In the genomic region with DNA sequence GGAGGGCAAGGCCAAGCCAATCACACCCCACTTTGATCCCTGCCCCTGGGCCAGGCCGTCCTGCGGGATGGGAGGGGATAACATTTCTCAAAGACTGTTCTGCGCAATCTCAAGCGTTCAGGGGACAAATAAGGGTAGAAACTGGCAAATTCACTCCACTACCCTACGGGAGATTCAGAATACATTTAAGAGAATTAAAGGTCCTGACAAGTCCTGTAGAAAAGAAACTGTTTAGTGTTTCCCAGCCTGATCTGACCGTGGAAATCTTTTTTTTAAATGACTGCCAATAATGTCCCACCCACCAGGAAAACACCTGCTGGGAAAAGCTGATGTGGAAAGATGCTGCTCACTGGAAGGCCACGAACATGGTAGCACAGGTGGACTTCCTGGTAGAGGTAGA, we compare ENCODE assay signal across 21 cellular contexts. TPM values are rescaled to one million over a fixed set of nuclear protein-coding genes. Genes with fewer than 3 reads are reported as not detected.
A peak's percentile ranks its signal among the peaks of the same experiment; 100 is the strongest.
DNase-seq lines count a peak whose midpoint lies in the region; ATAC-seq, FAIRE-seq and TF ChIP-seq lines count a peak whose summit lies in the region.
"Had no signal": no experiment of that assay in that cellular context is flagged by ENCODE, and none has a peak within 500 bp of the region (broad histone marks: within the 10 kb centered on the region; RNA-seq: fewer than 3 reads in every experiment).

No MANE protein-coding gene starts in this region.

- peak overlapping the region; percentile 86 for H3K4me2 ChIP-seq in A549
- no peak overlapping the region for H3K4me2 ChIP-seq in K562 (ENCODE audit: insufficient read depth, low read length)
- H3K4me2 ChIP-seq in osteoblast (ENCODE audit: insufficient read depth, low read length) = no peak overlapping the region

- H2AFZ ChIP-seq in K562 (ENCODE audit: low read depth, low read length) (no peak overlapping the region), osteoblast (ENCODE audit: low read length) (no peak overlapping the region)

- TF ChIP-seq EP300 in A549 (IDR thresholded peaks at IDR 0.05) = no peak
- no peak for TF ChIP-seq EP300 in K562 (IDR thresholded peaks at IDR 0.05; ENCODE audit: low read length)

- H3K9me3 ChIP-seq in A549 = no peaks in the 10 kb centered on the region
- no peaks in the 10 kb centered on the region for H3K9me3 ChIP-seq in HEK293 (ENCODE audit: control insufficient read depth, insufficient read depth, low read depth, low read length)
- no peaks in the 10 kb centered on the region for H3K9me3 ChIP-seq in K562 (replicated peaks; ENCODE audit: control insufficient read depth, insufficient read depth, low read depth, low read length)
- no peaks in the 10 kb centered on the region for H3K9me3 ChIP-seq in osteoblast (ENCODE audit: low read depth, low read length)
- H3K9me3 ChIP-seq in heart left ventricle = no peaks in the 10 kb centered on the region

- FAIRE-seq in A549 (lab: Jason Lieb, UNC) = no peak
- FAIRE-seq in K562 (lab: Jason Lieb, UNC) = no peak
- FAIRE-seq: GM12892, GM18507, HTR-8/SVneo had no signal

- H3K4me3 ChIP-seq in A549 (no peak overlapping the region), HEK293 (ENCODE audit: low read depth, low read length) (no peak overlapping the region), K562 (no peak overlapping the region), osteoblast (ENCODE audit: insufficient read depth, low read length) (no peak overlapping the region), heart left ventricle (no peak overlapping the region)

- intact Hi-C loops in K562 (cut with micrococcal nuclease) (no loop called here), heart left ventricle (cut with DNase I) (no loop called here)

- POLR2A ChIA-PET in A549 (lab: Yijun Ruan, JAX) (no interaction called here), HEK293 (lab: Yijun Ruan, JAX) (no interaction called here), K562 (lab: Yijun Ruan, JAX) (no interaction called here)

- no TSS peak for BruUV-seq in K562 (replicated peaks; lab: Mats Ljungman, UMichigan)

- H3K9ac ChIP-seq in K562 (ENCODE audit: insufficient read depth in 1 of 2, low read depth in 2 of 2, low read length in 2 of 2) = no peak overlapping the region

- TF ChIP-seq CTCF in A549 (IDR thresholded peaks at IDR 0.05) = no peak
- TF ChIP-seq CTCF in HEK293 (tag by site-specific recombination; IDR thresholded peaks at IDR 0.05) = no peak
- no peak for TF ChIP-seq CTCF in K562 (IDR thresholded peaks at IDR 0.05 in 2 of 3, conservative IDR thresholded peaks at IDR 0.05 in 1 of 3; ENCODE audit: insufficient read depth in 2 of 3, low read depth in 1 of 3, low read length in 3 of 3)
- no peak for TF ChIP-seq CTCF in osteoblast (IDR thresholded peaks at IDR 0.05; ENCODE audit: extremely low read depth, low read depth, low read length)
- no peak for TF ChIP-seq CTCF in heart left ventricle (IDR thresholded peaks at IDR 0.05)

- WGBS in A549 (ENCODE audit: missing lambda C conversion rate) = 70% methylated on average over 7 of the region's 7 CpGs
- WGBS in K562 (ENCODE audit: insufficient coverage, low coverage, missing lambda C conversion rate) = 57% methylated on average over 7 of the region's 7 CpGs
- 83 to 93% (median 86%) methylated on average over 7 of the region's 7 CpGs for whole genome bisulfite sequencing in heart left ventricle, 4 donors

- H3K79me2 ChIP-seq in K562 (ENCODE audit: control insufficient read depth, insufficient read depth, low read length) (no peaks in the 10 kb centered on the region), osteoblast (ENCODE audit: insufficient read depth, low read length) (peaks cover 91% of the 10 kb centered on the region)

- H3K9me1 ChIP-seq in K562 (ENCODE audit: control insufficient read depth, insufficient read depth, low read length) = no peaks in the 10 kb centered on the region

- H3K27ac ChIP-seq in A549 = peak overlapping the region in 1 of 2 experiments; percentile 97; a peak in 3 of 6 replicates
- H3K27ac ChIP-seq in HEK293 (ENCODE audit: extremely low read depth, low read depth, low read length) = no peak overlapping the region
- no peak overlapping the region for H3K27ac ChIP-seq in K562 (ENCODE audit: extremely low read depth, low read depth, low read length)
- H3K27ac ChIP-seq in osteoblast (ENCODE audit: low read depth, low read length) = no peak overlapping the region
- no peak overlapping the region for H3K27ac ChIP-seq in heart left ventricle
- H3K27ac ChIP-seq: HL-60 had no signal

- peaks cover 98% of the 10 kb centered on the region for H3K4me1 ChIP-seq in A549
- peaks cover 3% of the 10 kb centered on the region; the same call in 1 of the 2 replicates for H3K4me1 ChIP-seq in HEK293 (ENCODE audit: control insufficient read depth, insufficient read depth, low read length)
- peaks cover 0 to 14% of the 10 kb centered on the region in 2 experiments; a peak in 2 of 5 replicates for H3K4me1 ChIP-seq in K562 (replicated peaks in 1 of 2; ENCODE audit: control insufficient read depth in 2 of 2, insufficient read depth in 2 of 2, low read length in 2 of 2)
- H3K4me1 ChIP-seq in osteoblast (ENCODE audit: insufficient read depth, low read length) = peaks cover 38% of the 10 kb centered on the region
- peaks cover 0 to 36% (median 3%) of the 10 kb centered on the region in 12 donors for H3K4me1 ChIP-seq in heart left ventricle

- TF ChIP-seq POLR2A in A549 (IDR thresholded peaks at IDR 0.05; ENCODE audit: low read length) (no peak), K562 (conservative IDR thresholded peaks at IDR 0.05) (no peak), heart left ventricle (IDR thresholded peaks at IDR 0.05) (no peak)

- no peak for DNase-seq in A549 (ENCODE audit: low read depth in 1 of 2, low spot score in 1 of 2)
- DNase-seq in K562 (ENCODE audit: extremely low read depth in 1 of 4, low spot score in 3 of 4) = no peak
- DNase-seq in osteoblast (ENCODE audit: insufficient read length, low spot score, missing footprints) = peak; percentile 18
- no peak for DNase-seq in retina
- no peak for DNase-seq in heart left ventricle
- DNase-seq: 8988T; CD4-positive, CD25-positive, alpha-beta regulatory T cell; DMS153; DMS79; GDM1; GOT3; H7; KG1 had no signal

- H3K36me3 ChIP-seq in HEK293 (ENCODE audit: control insufficient read depth in 2 of 2, insufficient read depth in 1 of 2, low read length in 2 of 2) = no peaks in the 10 kb centered on the region
- H3K36me3 ChIP-seq in K562 (ENCODE audit: control insufficient read depth, insufficient read depth, low read length) = no peaks in the 10 kb centered on the region
- H3K36me3 ChIP-seq in osteoblast (ENCODE audit: insufficient read depth, low read length) = peaks cover 4% of the 10 kb centered on the region
- no peaks in the 10 kb centered on the region for H3K36me3 ChIP-seq in heart left ventricle

- CTCF ChIA-PET in A549 (lab: Yijun Ruan, JAX) = interaction anchor here (1.1 to 8.5 kb wide), 4 partner anchors 11 to 436 kb away, joined by 3 to 65 read pairs (median 12); no protein-coding TSS in a partner anchor
- CTCF ChIA-PET in HEK293 (lab: Yijun Ruan, JAX) = interaction anchor here (0.8 to 1.0 kb wide), 2 partner anchors 48 to 479 kb away, joined by 4 read pairs; no protein-coding TSS in a partner anchor
- CTCF ChIA-PET in K562 (lab: Yijun Ruan, JAX; ENCODE audit: low intra/inter-chr PET ratio) = no interaction called here

- ATAC-seq in A549 = no peak
- ATAC-seq in K562 = no peak
- ATAC-seq in HG02798 (IDR thresholded peaks at IDR 0.05; ENCODE audit: poor library complexity, unreplicated experiment) = no peak
- ATAC-seq in heart left ventricle = no peak
- no peak for ATAC-seq in GM21528 (IDR thresholded peaks at IDR 0.05; ENCODE audit: low FRiP score, unreplicated experiment)

- H3K27me3 ChIP-seq in K562 (ENCODE audit: control insufficient read depth in 2 of 2, insufficient read depth in 2 of 2, low read length in 2 of 2) (no peaks in the 10 kb centered on the region), osteoblast (ENCODE audit: insufficient read depth, low read length) (no peaks in the 10 kb centered on the region), heart left ventricle (no peaks in the 10 kb centered on the region)

- no peak for TF ChIP-seq RAD21 in A549 (conservative IDR thresholded peaks at IDR 0.05 in 1 of 2, IDR thresholded peaks at IDR 0.05 in 1 of 2)
- no peak for TF ChIP-seq RAD21 in K562 (CRISPR knock-in tag; conservative IDR thresholded peaks at IDR 0.05 in 1 of 2, IDR thresholded peaks at IDR 0.05 in 1 of 2)

- in situ Hi-C loops in K562 (cut with MboI) = no loop called here

- no peaks in the 10 kb centered on the region for H4K20me1 ChIP-seq in K562 (replicated peaks; ENCODE audit: control insufficient read depth, insufficient read depth, low read length)
- H4K20me1 ChIP-seq in osteoblast (ENCODE audit: insufficient read depth, low read length) = peaks cover 61% of the 10 kb centered on the region

TF ChIP-seq in HEK293, 187 proteins besides CTCF, POLR2A, EP300 and RAD21 (continues in another document):
- TF ChIP-seq ZNF239 (tag by site-specific recombination; IDR thresholded peaks at IDR 0.05) = peak; percentile 91; the same call in 1 of the 2 replicates

RNA-seq across cellular contexts. Expression of a gene that starts 7.3 kb away (rescaled TPM):
- polyA plus RNA-seq in A549 (2011; rRNA removed) = 67.4 and 111 TPM in 2 replicates
- 143 and 175 TPM in 2 replicates for polyA plus RNA-seq in A549 (2012; cell fraction: cytosol; rRNA removed)
- polyA plus RNA-seq in A549 (2012; cell fraction: nucleus; rRNA removed) = 251 and 331 TPM in 2 replicates
- 118 to 139 TPM (median 131 TPM) in 3 replicates for polyA plus RNA-seq in A549 (2017; fragmentation: RNase III; extraction: RNeasy Plus Mini Kit Qiagen cat#74134 plus additional on column Dnase treatment)
- polyA minus RNA-seq in A549 (2011; rRNA and poly(A)+ RNA removed) = 35.4 and 69.5 TPM in 2 replicates
- total RNA-seq in K562 (2011; cell fraction: chromatin; rRNA removed; ENCODE audit: low replicate concordance) = 0.84 and 6.1 TPM in 2 replicates
- 3.0 and 3.2 TPM in 2 replicates for total RNA-seq in K562 (2011; cell fraction: nucleolus; rRNA removed)
- total RNA-seq in K562 (2011; cell fraction: nucleoplasm; rRNA removed) = 2.4 and 3.3 TPM in 2 replicates
- total RNA-seq in K562 (2014; rRNA removed) = 6.7 and 8.2 TPM in 2 replicates
- total RNA-seq in K562 (2014; rRNA removed; fragmentation: Illumina TruSeq; extraction: Trizol) = 1.3 and 1.6 TPM in 2 replicates
- total RNA-seq in K562 (2015; rRNA removed; fragmentation: Illumina TruSeq; extraction: Trizol) = 3.7 and 4.3 TPM in 2 replicates
- 5.7 and 8.4 TPM in 2 replicates for total RNA-seq in K562 (2021)
- 1.9 and 2.2 TPM in 2 replicates for polyA plus RNA-seq in K562 (2011; rRNA removed)
- polyA plus RNA-seq in K562 (2011; cell fraction: cytosol; rRNA removed) = 5.0 and 7.4 TPM in 2 replicates
- 3.9 and 11.2 TPM in 2 replicates for polyA plus RNA-seq in K562 (2011; cell fraction: nucleus; rRNA removed)
- 8.5 and 13.7 TPM in 2 replicates for polyA plus RNA-seq in K562 (2012)
- polyA plus RNA-seq in K562 (2014; fragmentation: Illumina TruSeq; extraction: Trizol) = 4.3 and 8.0 TPM in 2 replicates
- 1 to 10 TPM in 1 of 2 experiments, under 1 TPM in 1; 0.76 to 1.5 TPM for polyA plus RNA-seq in K562 (2014; fragmentation: Nextera tagmentation; extraction: Ambion mirVana)
- 5.7 and 8.3 TPM in 2 replicates for polyA plus RNA-seq in K562 (2014; rRNA removed)
- 0.81 and 1.4 TPM in 2 replicates for polyA minus RNA-seq in K562 (2011; rRNA and poly(A)+ RNA removed)
- 1.1 and 1.6 TPM in 2 replicates for polyA minus RNA-seq in K562 (2011; cell fraction: cytosol; rRNA and poly(A)+ RNA removed)
- 1.1 and 1.2 TPM in 2 replicates for polyA minus RNA-seq in K562 (2011; cell fraction: nucleus; rRNA and poly(A)+ RNA removed)
- total RNA-seq in osteoblast = 10.5 and 11.2 TPM in 2 replicates
- 1 to 10 TPM; 1.7 to 5.9 (median 2.4) TPM for total RNA-seq in heart left ventricle
- 1 to 10 TPM; 1.3 to 3.2 TPM for polyA plus RNA-seq in heart left ventricle
- total RNA-seq: B cell had no signal
